Comparison of ENCODE assay signal across 25 cellular contexts in the genomic region with DNA sequence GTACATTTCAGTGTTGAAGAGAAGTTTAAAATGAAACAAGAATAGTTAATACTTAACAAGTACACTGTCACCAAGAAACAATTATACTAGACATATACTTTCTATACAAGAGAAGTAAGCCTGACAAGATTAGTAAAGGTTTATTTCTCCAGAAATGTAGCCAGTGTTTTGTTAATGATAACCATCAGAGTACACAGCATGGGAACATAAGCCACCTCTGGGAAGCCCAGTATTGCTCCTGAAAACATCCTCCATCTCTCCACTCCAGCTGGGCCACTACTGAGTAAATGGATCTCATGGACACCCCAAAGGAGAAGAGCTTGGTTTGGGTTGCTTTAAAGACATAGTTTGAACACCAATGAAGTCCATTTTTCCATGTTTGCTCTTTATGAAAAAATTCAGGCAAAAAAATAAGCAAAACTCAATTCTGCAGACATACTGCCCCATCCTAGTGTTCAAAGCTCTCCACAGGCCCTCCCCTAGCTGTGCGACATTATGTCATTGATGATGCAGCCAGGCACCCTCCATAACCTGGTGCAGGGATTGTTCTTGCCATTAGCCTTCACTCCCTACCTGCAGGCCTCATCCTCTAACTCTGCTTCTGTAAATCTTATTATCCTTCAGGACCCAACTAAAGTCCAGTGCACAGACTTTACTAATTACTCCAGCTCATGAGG.
"Had no signal": no experiment of that assay in that cellular context is flagged by ENCODE, and none has a peak within 500 bp of the region (broad histone marks: within the 10 kb centered on the region; RNA-seq: fewer than 3 reads in every experiment).

No MANE protein-coding gene starts in this region.

- H3K36me3 ChIP-seq: gastrocnemius medialis, lower lobe of right lung, neutrophil, pancreas, suprapubic skin, transverse colon, upper lobe of right lung, uterus had no signal

- H3K27ac ChIP-seq: dorsolateral prefrontal cortex, epithelial cell of prostate, gastrocnemius medialis, lower lobe of right lung, neutrophil, pancreas, suprapubic skin, transverse colon, upper lobe of right lung, uterus had no signal

- ATAC-seq: esophagus mucosa; gastrocnemius medialis; left ventricle myocardium superior; lower lobe of right lung; natural killer cell; pancreas; sciatic nerve; stimulated activated naive CD8-positive, alpha-beta T cell treated with anti-CD3 and anti-CD28 coated beads, Interleukin-15, amount 100 ng/mL, for 72 hours; upper lobe of right lung had no signal

- H3K9me3 ChIP-seq: gastrocnemius medialis, lower lobe of right lung, neutrophil, pancreas, suprapubic skin, transverse colon, upper lobe of right lung, uterus had no signal

- H3K27me3 ChIP-seq: dorsolateral prefrontal cortex, gastrocnemius medialis, neutrophil, pancreas, suprapubic skin, transverse colon, upper lobe of right lung, uterus had no signal

- FAIRE-seq: keratinocyte, pancreas had no signal

- H3K4me2 ChIP-seq: smooth muscle cell had no signal

- DNase-seq: dorsolateral prefrontal cortex; effector CD4-positive, alpha-beta T cell; foreskin fibroblast; gastrocnemius medialis; head of caudate nucleus; left ventricle myocardium superior; lower lobe of right lung; natural killer cell; pancreas; stimulated activated CD4-positive, alpha-beta T cell treated with anti-CD3 and anti-CD28 coated beads, Interleukin-12 subunit alpha, Interleukin-12 subunit beta, amount 100 ng/mL, for 4 hours; stimulated activated CD4-positive, alpha-beta T cell treated with anti-CD3 and anti-CD28 coated beads, Interleukin-1b, Interleukin-23, amount 100 ng/mL, for 48 hours; stimulated activated CD4-positive, alpha-beta T cell treated with anti-CD3 and anti-CD28 coated beads, Interleukin-4, amount 100 ng/mL, for 1 hour; stimulated activated CD8-positive, alpha-beta memory T cell treated with anti-CD3 and anti-CD28 coated beads, Interleukin-4, amount 100 ng/mL, for 48 hours; stimulated activated naive CD4-positive, alpha-beta T cell; stimulated activated naive CD8-positive, alpha-beta T cell treated with anti-CD3 and anti-CD28 coated beads, Interleukin-15, amount 100 ng/mL, for 72 hours; transverse colon; upper lobe of right lung; uterus had no signal

- H3K4me1 ChIP-seq: lower lobe of right lung, pancreas, suprapubic skin, upper lobe of right lung had no signal

- H3K4me3 ChIP-seq: dorsolateral prefrontal cortex, gastrocnemius medialis, lower lobe of right lung, pancreas, smooth muscle cell, suprapubic skin, transverse colon, upper lobe of right lung, uterus had no signal
